Comparison of ENCODE assay signal across 18 cellular contexts in the genomic region with DNA sequence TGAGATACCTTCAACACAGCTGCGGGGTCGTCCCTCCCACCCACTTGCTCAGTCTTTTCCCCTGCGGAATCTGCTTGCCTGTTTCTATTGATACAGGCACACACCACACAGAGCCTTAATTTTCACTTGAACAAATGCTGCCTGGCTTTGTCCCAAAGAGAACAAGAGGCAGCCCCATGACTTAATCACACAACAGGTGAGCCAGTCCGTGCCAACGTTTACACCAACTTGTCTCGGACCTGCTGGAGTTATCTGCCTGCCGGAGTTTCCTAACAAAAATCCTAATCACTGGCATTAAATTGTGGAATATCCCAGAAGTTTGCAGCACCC.
DNase-seq lines count a peak whose midpoint lies in the region; ATAC-seq and TF ChIP-seq lines count a peak whose summit lies in the region.
"Had no signal": no experiment of that assay in that cellular context is flagged by ENCODE, and none has a peak within 500 bp of the region (broad histone marks: within the 10 kb centered on the region; RNA-seq: fewer than 3 reads in every experiment).

No MANE protein-coding gene starts in this region.

- H3K27me3 ChIP-seq in SJCRH30 (no peaks in the 10 kb centered on the region), psoas muscle (ENCODE audit: insufficient read depth in 3 of 3, low read length in 2 of 3) (no peaks in the 10 kb centered on the region)
- H3K27me3 ChIP-seq: BE2C had no signal

- WGBS in psoas muscle, 3 donors, result 27 to 45% (median 28%) methylated on average over 7 of the region's 7 CpGs

- no peak for ATAC-seq in activated naive CD8-positive, alpha-beta T cell treated with anti-CD3 and anti-CD28 coated beads, Interleukin-2, amount 50 U/mL, for 24 hours
- ATAC-seq in psoas muscle (peak in 2 of 4 donors; percentile 19 to 26), GM18907 (IDR thresholded peaks at IDR 0.05; ENCODE audit: unreplicated experiment) (no peak)
- ATAC-seq: Panc1 had no signal

- H3K27ac Mint-ChIP-seq in activated naive CD8-positive, alpha-beta T cell treated with anti-CD3 and anti-CD28 coated beads for 36 hours, result peak overlapping the region; percentile 14
- no peak overlapping the region for H3K27ac Mint-ChIP-seq in activated naive CD8-positive, alpha-beta T cell treated with anti-CD3 and anti-CD28 coated beads, Interleukin-2, amount 50 U/mL, for 24 hours
- H3K27ac Mint-ChIP-seq: CD4-positive, CD25-positive, alpha-beta regulatory T cell had no signal

- no peak for DNase-seq in activated naive CD8-positive, alpha-beta T cell treated with anti-CD3 and anti-CD28 coated beads for 36 hours
- no peak for DNase-seq in activated naive CD8-positive, alpha-beta T cell treated with anti-CD3 and anti-CD28 coated beads, Interleukin-2, amount 50 U/mL, for 24 hours
- DNase-seq in SJCRH30 (peak; percentile 35 to 50), psoas muscle (no peak), NCI-H128 (lab: John Stamatoyannopoulos, UW; ENCODE audit: unreplicated experiment) (no peak), 8988T (no peak), NCI-H82 (lab: John Stamatoyannopoulos, UW) (no peak)
- DNase-seq: BE2C; CD4-positive, CD25-positive, alpha-beta regulatory T cell; DMS153; GF-D8; H7; NCI-H1436 treated with DMSO at 0.1 percent for 48 hours; NCI-H2107; NCI-H524 had no signal

- intact Hi-C loops in psoas muscle (cut with DNase I), result loop anchor here (10.0 kb wide), 3 partner anchors 124 to 314 kb away; no protein-coding TSS in a partner anchor

- H3K27ac ChIP-seq in SJCRH30, result no peak overlapping the region
- peak overlapping the region; percentile 77 for H3K27ac ChIP-seq in psoas muscle
- H3K27ac ChIP-seq: KMS-11 had no signal

- H3K36me3 ChIP-seq in SJCRH30, result no peaks in the 10 kb centered on the region
- H3K36me3 ChIP-seq in psoas muscle (ENCODE audit: insufficient read depth in 1 of 2, low read depth in 1 of 2), result no peaks in the 10 kb centered on the region
- H3K36me3 ChIP-seq: BE2C had no signal

- no peak overlapping the region for H3K4me3 Mint-ChIP-seq in activated naive CD8-positive, alpha-beta T cell treated with anti-CD3 and anti-CD28 coated beads for 36 hours
- H3K4me3 Mint-ChIP-seq in activated naive CD8-positive, alpha-beta T cell treated with anti-CD3 and anti-CD28 coated beads, Interleukin-2, amount 50 U/mL, for 24 hours, result no peak overlapping the region
- H3K4me3 Mint-ChIP-seq: CD4-positive, CD25-positive, alpha-beta regulatory T cell had no signal

- H3K4me1 ChIP-seq in SJCRH30 (0 out of 2 replicates have a peak, but pooled peaks cover 3% of the 10 kb centered on the region), psoas muscle (peaks cover 48% of the 10 kb centered on the region)
- H3K4me1 ChIP-seq: BE2C had no signal

- no peaks in the 10 kb centered on the region for H3K9me3 Mint-ChIP-seq in activated naive CD8-positive, alpha-beta T cell treated with anti-CD3 and anti-CD28 coated beads for 36 hours
- no peaks in the 10 kb centered on the region for H3K9me3 Mint-ChIP-seq in activated naive CD8-positive, alpha-beta T cell treated with anti-CD3 and anti-CD28 coated beads, Interleukin-2, amount 50 U/mL, for 24 hours

- H3K36me3 Mint-ChIP-seq in activated naive CD8-positive, alpha-beta T cell treated with anti-CD3 and anti-CD28 coated beads for 36 hours, result peaks cover 1% of the 10 kb centered on the region
- no peaks in the 10 kb centered on the region for H3K36me3 Mint-ChIP-seq in activated naive CD8-positive, alpha-beta T cell treated with anti-CD3 and anti-CD28 coated beads, Interleukin-2, amount 50 U/mL, for 24 hours (ENCODE audit: low read depth)
- H3K36me3 Mint-ChIP-seq: CD4-positive, CD25-positive, alpha-beta regulatory T cell had no signal

- H3K4me3 ChIP-seq in SJCRH30 (no peak overlapping the region), psoas muscle (no peak overlapping the region)

- H3K4me1 Mint-ChIP-seq in activated naive CD8-positive, alpha-beta T cell treated with anti-CD3 and anti-CD28 coated beads for 36 hours, result peaks cover 37% of the 10 kb centered on the region
- peaks cover 32% of the 10 kb centered on the region for H3K4me1 Mint-ChIP-seq in activated naive CD8-positive, alpha-beta T cell treated with anti-CD3 and anti-CD28 coated beads, Interleukin-2, amount 50 U/mL, for 24 hours

- TF ChIP-seq CTCF in psoas muscle (IDR thresholded peaks at IDR 0.05), result no peak

- H3K9me3 ChIP-seq in SJCRH30 (replicated peaks) (no peaks in the 10 kb centered on the region), psoas muscle (no peaks in the 10 kb centered on the region)
- H3K9me3 ChIP-seq: BE2C had no signal

- H3K27me3 Mint-ChIP-seq in activated naive CD8-positive, alpha-beta T cell treated with anti-CD3 and anti-CD28 coated beads for 36 hours, result peaks cover 15% of the 10 kb centered on the region
- H3K27me3 Mint-ChIP-seq in activated naive CD8-positive, alpha-beta T cell treated with anti-CD3 and anti-CD28 coated beads, Interleukin-2, amount 50 U/mL, for 24 hours, result peaks cover 25% of the 10 kb centered on the region

Comparison
In these comparisons a context has a peak if more than half of its experiments do, and no peak if none do; other contexts are left out.
1. DNase-seq: peak in SJCRH30 (2 of 2); none in activated naive CD8-positive, alpha-beta T cell treated with anti-CD3 and anti-CD28 coated beads for 36 hours (single experiment), activated naive CD8-positive, alpha-beta T cell treated with anti-CD3 and anti-CD28 coated beads, Interleukin-2, amount 50 U/mL, for 24 hours (single experiment), psoas muscle (0 of 2), NCI-H128 (single experiment), 8988T (single experiment) and NCI-H82 (single experiment).